ENCODE assay signal across 11 cellular contexts in the genomic region with DNA sequence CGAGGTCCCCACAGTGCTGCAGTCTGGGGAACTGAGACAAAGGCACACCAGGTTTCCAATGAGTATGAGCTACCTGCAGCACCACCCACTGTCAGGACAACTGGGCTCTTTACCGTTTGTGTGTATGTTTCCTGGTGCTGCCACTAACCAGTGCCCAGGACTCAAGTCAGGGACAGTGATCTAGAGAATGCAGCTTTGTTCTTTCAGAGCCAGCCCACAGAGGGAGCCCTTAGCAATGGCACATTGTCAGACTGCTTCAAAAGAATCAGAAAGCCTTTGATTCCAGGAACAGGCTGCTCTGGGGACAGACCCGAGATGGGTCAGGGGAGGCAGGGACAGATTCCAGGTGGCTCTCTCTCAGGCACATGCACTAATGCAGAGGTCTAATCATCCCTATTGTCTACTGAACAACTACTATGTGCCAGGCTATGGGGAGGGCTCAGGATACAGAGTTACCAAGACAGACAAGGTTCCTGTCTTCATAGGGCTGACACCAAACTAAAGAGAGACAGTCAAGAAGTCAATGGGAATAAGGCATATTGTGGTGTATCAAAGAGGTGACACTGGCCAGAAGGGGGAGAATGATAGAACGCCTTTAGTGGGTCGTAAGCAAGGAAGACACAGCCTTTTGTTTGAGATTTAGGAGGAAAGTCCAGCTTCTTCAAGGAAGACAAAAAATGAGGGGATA.
DNase-seq lines count a peak whose midpoint lies in the region; ATAC-seq and TF ChIP-seq lines count a peak whose summit lies in the region.
"Had no signal": no experiment of that assay in that cellular context is flagged by ENCODE, and none has a peak within 500 bp of the region (broad histone marks: within the 10 kb centered on the region; RNA-seq: fewer than 3 reads in every experiment).

No MANE protein-coding gene starts in this region.

- no peaks in the 10 kb centered on the region for H3F3A ChIP-seq in SU-DHL-6 (ENCODE audit: insufficient read depth)

- CTCF ChIA-PET in A673 (lab: Charles Lee) (no interaction called here), GM10248 (lab: Yijun Ruan, JAX) (interaction anchor here (0.9 to 3.1 kb wide), 9 partner anchors 8 to 441 kb away, joined by 3 to 11 read pairs (median 4); no protein-coding TSS in a partner anchor)

- TF ChIP-seq CTCF in A673 (conservative IDR thresholded peaks at IDR 0.05; ENCODE audit: low read depth, low read length) (peak; percentile 37; the same call in 1 of the 2 replicates), GM10248 (IDR thresholded peaks at IDR 0.05; ENCODE audit: control extremely low read depth, extremely low read depth, low read depth, missing control alignments) (peak; percentile 17), SU-DHL-6 (IDR thresholded peaks at IDR 0.05; ENCODE audit: insufficient read depth, low read length, poor library complexity, severe bottlenecking) (peak; percentile 19)

- ATAC-seq in HG02870 (IDR thresholded peaks at IDR 0.05; ENCODE audit: unreplicated experiment) = no peak
- ATAC-seq in HG03108 (IDR thresholded peaks at IDR 0.05; ENCODE audit: unreplicated experiment) = no peak

- no peak overlapping the region for H3K4me2 ChIP-seq in SU-DHL-6 (ENCODE audit: low read depth, low read length, poor library complexity, severe bottlenecking)

- H2AFZ ChIP-seq in SU-DHL-6 (ENCODE audit: low read depth, low read length, severe bottlenecking) = no peak overlapping the region

- no peaks in the 10 kb centered on the region for H3K4me1 ChIP-seq in A673 (ENCODE audit: insufficient read depth, low read length, poor library complexity, severe bottlenecking)

- no peak overlapping the region for H3K27ac ChIP-seq in A673 (ENCODE audit: low read depth, low read length, poor library complexity, severe bottlenecking)
- H3K27ac ChIP-seq in SU-DHL-6 (ENCODE audit: low read depth, low read length) = no peak overlapping the region

- no peaks in the 10 kb centered on the region for H3K79me2 ChIP-seq in SU-DHL-6 (ENCODE audit: insufficient read depth, low read length)

- intact Hi-C loops in A673 (cut with micrococcal nuclease; ENCODE audit: unreplicated experiment) = no loop called here

- H4K20me1 ChIP-seq in SU-DHL-6 (ENCODE audit: low read depth, low read length) = no peaks in the 10 kb centered on the region

- no peak overlapping the region for H3K9ac ChIP-seq in SU-DHL-6 (ENCODE audit: low read length)

- no peaks in the 10 kb centered on the region for H3K36me3 ChIP-seq in A673 (ENCODE audit: insufficient read depth, low read length, poor library complexity, severe bottlenecking)
- no peaks in the 10 kb centered on the region for H3K36me3 ChIP-seq in SU-DHL-6 (ENCODE audit: low read length)

- no TSS peak for BruUV-seq in A673 (replicated peaks; lab: Mats Ljungman, UMichigan)

- H3K4me3 ChIP-seq in A673 (ENCODE audit: low read depth, low read length, poor library complexity, severe bottlenecking) (no peak overlapping the region), SU-DHL-6 (ENCODE audit: insufficient read depth, low read length, poor library complexity, severe bottlenecking) (no peak overlapping the region)

- POLR2A ChIA-PET in A673 (lab: Charles Lee; ENCODE audit: low non-redundant PET) (no interaction called here), GM10248 (lab: Yijun Ruan, JAX) (no interaction called here)

- H3K27me3 ChIP-seq in A673 (replicated peaks; ENCODE audit: insufficient read depth, low read depth, low read length, poor library complexity) = peaks cover 67% of the 10 kb centered on the region
- no peaks in the 10 kb centered on the region for H3K27me3 ChIP-seq in SU-DHL-6 (ENCODE audit: low read length)

- DNase-seq in A673 (ENCODE audit: low spot score) = peak; percentile 24
- no peak for DNase-seq in GM10248 (ENCODE audit: extremely low spot score)
- peak; percentile 39 for DNase-seq in iPS-NIHi11 (ENCODE audit: low spot score)
- no peak for DNase-seq in RKO (ENCODE audit: low spot score)
- DNase-seq in NCI-H446 (lab: John Stamatoyannopoulos, UW) = no peak
- DNase-seq: activated B cell treated with CpG ODN at 0.5 μM for 24 hours, kidney glomerular epithelial cell, NCI-H2029 had no signal

- H3K9me3 ChIP-seq in A673 (ENCODE audit: low read depth, low read length, poor library complexity, severe bottlenecking) (no peaks in the 10 kb centered on the region), SU-DHL-6 (ENCODE audit: insufficient read depth, low read length) (no peaks in the 10 kb centered on the region)

- no peaks in the 10 kb centered on the region for H3K9me2 ChIP-seq in SU-DHL-6 (replicated peaks; ENCODE audit: insufficient read depth, low read length)

Comparison
In these comparisons a context has a peak if more than half of its experiments do, and no peak if none do; other contexts are left out.
1. DNase-seq: peak in A673 (single experiment) and iPS-NIHi11 (single experiment); none in GM10248 (single experiment), RKO (single experiment) and NCI-H446 (0 of 2).
2. Peak in every context shown above with its lines, with median percentiles within 50 percentile points of each other: CTCF ChIP-seq.